ENCODE assay signal across 8 cellular contexts in the genomic region with DNA sequence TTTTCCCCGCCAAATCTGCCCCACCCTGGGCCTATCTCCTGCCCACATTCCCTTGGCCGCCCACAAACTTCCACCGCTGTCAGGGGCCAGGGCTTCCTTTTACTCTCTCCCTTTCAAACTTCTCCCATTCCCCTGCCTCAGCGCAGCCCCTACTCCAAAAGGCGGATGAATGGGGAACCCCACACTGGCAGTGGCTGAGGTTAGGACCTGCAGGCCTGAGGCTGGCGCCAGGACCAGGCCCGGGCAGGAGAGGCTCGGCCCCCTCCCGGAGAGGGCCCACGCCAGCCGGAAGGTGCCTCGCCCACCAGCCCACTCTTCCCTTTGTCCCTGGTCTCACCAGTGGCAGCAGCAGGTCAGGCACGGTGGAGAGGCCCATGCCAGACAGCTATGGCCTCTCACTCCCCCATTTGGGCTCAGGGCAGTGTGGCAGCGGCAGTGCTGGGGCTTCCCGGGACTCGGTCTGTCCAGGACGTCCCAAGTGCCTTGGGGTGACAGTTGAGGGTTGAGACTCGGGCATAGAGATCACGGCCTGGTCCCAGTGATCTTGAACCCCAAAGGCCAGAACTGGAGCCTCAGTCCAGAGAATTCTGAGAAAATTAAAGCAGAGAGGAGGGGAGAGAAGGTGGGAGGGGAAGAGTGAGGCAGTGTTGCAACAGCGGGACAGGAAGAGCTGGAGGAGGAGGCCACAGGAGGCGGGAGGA. TPM values are rescaled to one million over a fixed set of nuclear protein-coding genes. Genes with fewer than 3 reads are reported as not detected.
DNase-seq lines count a peak whose midpoint lies in the region; ATAC-seq, FAIRE-seq and TF ChIP-seq lines count a peak whose summit lies in the region.

Gene TNFRSF1A (minus strand): TSS at position 638 of the 701 bp plus-strand sequence. CDS start 262 bp downstream, at position 376.

- peak within 1 kb of the TSS; percentile 21 for H2BK120ac ChIP-seq in H1 (replicated peaks; ENCODE audit: low read depth, low read length)

- H4K5ac ChIP-seq in H1 (ENCODE audit: insufficient read length, low read depth, low read length): peak within 1 kb of the TSS; percentile 79

- no peaks in the 10 kb centered on the region for H3K36me3 Mint-ChIP-seq in activated B cell treated with CpG ODN at 0.5 μM for 24 hours (ENCODE audit: low read depth)

- H4K8ac ChIP-seq in H1 (ENCODE audit: extremely low read depth, insufficient read depth, low read length): peak within 1 kb of the TSS; percentile 17; the same call in 1 of the 2 replicates

- H3K4me1 Mint-ChIP-seq in activated B cell treated with CpG ODN at 0.5 μM for 24 hours: peaks cover 15% of the 10 kb centered on the region

- TF ChIP-seq RAD21 in H1 (IDR thresholded peaks at IDR 0.05 in 1 of 2, conservative IDR thresholded peaks at IDR 0.05 in 1 of 2; ENCODE audit: low read depth in 2 of 2, low read length in 2 of 2): no peak

- WGBS in H1 (ENCODE audit: extremely low coverage in 1 of 2, insufficient coverage in 1 of 2, insufficient read length in 1 of 2, insufficient replicate concordance in 2 of 2, low coverage in 1 of 2, low lambda C conversion rate in 2 of 2, missing lambda C conversion rate in 1 of 2), 2 experiments: 3% methylated on average over 21 of the region's 21 CpGs; no CpG with 5 or more reads in 1 of the 2 experiments

- H2BK15ac ChIP-seq in H1 (ENCODE audit: low read length): peak within 1 kb of the TSS; percentile 82; the same call in 1 of the 2 replicates

- no peak for TF ChIP-seq POLR2A in H1 (IDR thresholded peaks at IDR 0.05; ENCODE audit: control extremely low read depth in 1 of 2, low read depth in 2 of 2, low read length in 2 of 2)

- DNase-seq in DMS114 treated with DMSO at 0.1 percent for 48 hours (lab: John Stamatoyannopoulos, UW; ENCODE audit: unreplicated experiment) (peak; percentile 28), activated B cell treated with CpG ODN at 0.5 μM for 24 hours (no peak), H1 (ENCODE audit: low read depth in 1 of 2, low spot score in 2 of 2) (no peak), lower lobe of right lung (peak; percentile 81), middle frontal gyrus (ENCODE audit: extremely low spot score, low spot score) (no peak)
- DNase-seq in Jurkat, Clone E6-1 (ENCODE audit: low read depth, low spot score): peak; percentile 84
- DNase-seq in stimulated activated naive CD8-positive, alpha-beta T cell treated with anti-CD3 and anti-CD28 coated beads, Interleukin-15, Interleukin-2, amounts not matched to agents 100 U/mL and 50 U/mL, for 24 hours: peak; percentile 55

- no peaks in the 10 kb centered on the region for H3K36me3 ChIP-seq in H1 (ENCODE audit: control insufficient read depth in 2 of 4, insufficient read depth in 4 of 4, low read length in 3 of 4)
- H3K36me3 ChIP-seq in lower lobe of right lung: peaks cover 17% of the 10 kb centered on the region

- peak within 1 kb of the TSS; percentile 51 for H3K27ac Mint-ChIP-seq in activated B cell treated with CpG ODN at 0.5 μM for 24 hours

- POLR2A ChIA-PET in activated B cell treated with CpG ODN at 0.5 μM for 24 hours (lab: Charles Lee) (no interaction called here), H1 (lab: Charles Lee; ENCODE audit: partially characterized antibody) (interaction anchor here (0.9 to 17.5 kb wide), 13 partner anchors 0 to 192 kb away, joined by 3 to 286 read pairs (median 9); partner anchors contain the start of genes GAPDH, SCNN1A and TNFRSF1A)

- peaks cover 22 to 50% (median 30%) of the 10 kb centered on the region in 4 experiments for H3K4me1 ChIP-seq in H1 (replicated peaks in 1 of 4; ENCODE audit: control insufficient read depth in 3 of 4, insufficient read depth in 4 of 4, low read length in 3 of 4)
- peaks cover 63% of the 10 kb centered on the region for H3K4me1 ChIP-seq in lower lobe of right lung

- CTCF ChIA-PET in activated B cell treated with CpG ODN at 0.5 μM for 24 hours (lab: Charles Lee) (no interaction called here), H1 (lab: Charles Lee; ENCODE audit: partially characterized antibody) (interaction anchor here (3.2 to 11.4 kb wide), 3 partner anchors 14 to 124 kb away, joined by 9 to 109 read pairs (median 74); no protein-coding TSS in a partner anchor)

- TF ChIP-seq CTCF in activated B cell treated with CpG ODN at 0.5 μM for 24 hours (IDR thresholded peaks at IDR 0.05): no peak
- TF ChIP-seq CTCF in H1 (IDR thresholded peaks at IDR 0.05; ENCODE audit: control extremely low read depth in 1 of 3, insufficient read depth in 1 of 3, low read depth in 1 of 3, low read length in 3 of 3): no peak
- TF ChIP-seq CTCF in lower lobe of right lung (IDR thresholded peaks at IDR 0.05): no peak

- peaks cover under 1% of the 10 kb centered on the region for H3K9me3 Mint-ChIP-seq in activated B cell treated with CpG ODN at 0.5 μM for 24 hours

- H3K27ac ChIP-seq in H1 (ENCODE audit: low read depth, low read length): peak within 1 kb of the TSS; percentile 44; the same call in 1 of the 2 replicates
- peak within 1 kb of the TSS; percentile 97 for H3K27ac ChIP-seq in lower lobe of right lung

- peak within 1 kb of the TSS; percentile 51 to 69 (median 62) for H3K9ac ChIP-seq in H1 (replicated peaks in 1 of 4; ENCODE audit: extremely low read depth in 1 of 4, low read depth in 3 of 4, low read length in 3 of 4)

- H4K20me1 ChIP-seq in H1 (replicated peaks in 1 of 2; ENCODE audit: control insufficient read depth in 1 of 2, insufficient read depth in 2 of 2, low read length in 2 of 2): peaks cover 0 to 4% of the 10 kb centered on the region in 2 experiments

- peak within 1 kb of the TSS; percentile 77; the same call in 1 of the 2 replicates for H2AK5ac ChIP-seq in H1 (ENCODE audit: low read depth, low read length)

- H3K4me2 ChIP-seq in H1 (ENCODE audit: insufficient read depth in 1 of 2, low read depth in 2 of 2, low read length in 2 of 2): peak within 1 kb of the TSS; percentile 87 to 88

- peak within 1 kb of the TSS; percentile 91 for H4K91ac ChIP-seq in H1 (replicated peaks; ENCODE audit: insufficient read length, low read length)

- H3K79me2 ChIP-seq in H1 (ENCODE audit: control insufficient read depth in 1 of 2, insufficient read depth in 2 of 2, low read length in 2 of 2): peaks cover 10 to 53% of the 10 kb centered on the region in 2 experiments

- no peak for FAIRE-seq in H1 (lab: Jason Lieb, UNC)

- intact Hi-C loops in activated B cell treated with CpG ODN at 0.5 μM for 24 hours (cut with micrococcal nuclease) (loop anchor here (5.0 kb wide), 1 partner anchor 36 kb away; the partner anchor contains the start of gene SCNN1A), lower lobe of right lung (cut with DNase I) (loop anchor here (5.0 kb wide), 1 partner anchor 36 kb away; the partner anchor contains the start of gene SCNN1A)

- H3K9me3 ChIP-seq in H1 (ENCODE audit: insufficient read depth in 2 of 2, low read depth in 1 of 2, low read length in 1 of 2): no peaks in the 10 kb centered on the region
- H3K9me3 ChIP-seq in lower lobe of right lung: no peaks in the 10 kb centered on the region

- TF ChIP-seq EP300 in H1 (IDR thresholded peaks at IDR 0.05; ENCODE audit: borderline replicate concordance in 1 of 2, low read depth in 2 of 2, low read length in 2 of 2): no peak

- peaks cover 43% of the 10 kb centered on the region for H3K27me3 Mint-ChIP-seq in activated B cell treated with CpG ODN at 0.5 μM for 24 hours

- H2BK5ac ChIP-seq in H1 (ENCODE audit: low read depth, low read length): peak within 1 kb of the TSS; percentile 96

- H3K27me3 ChIP-seq in H1 (replicated peaks in 1 of 4; ENCODE audit: control insufficient read depth in 3 of 4, extremely low read depth in 1 of 4, insufficient read depth in 3 of 4, low read length in 3 of 4) (no peaks in the 10 kb centered on the region), lower lobe of right lung (ENCODE audit: low read depth) (no peaks in the 10 kb centered on the region)

- peak within 1 kb of the TSS; percentile 79 for H3K4me3 ChIP-seq in Jurkat, Clone E6-1 (ENCODE audit: low read length)
- peak within 1 kb of the TSS; percentile 54 to 89 (median 82) for H3K4me3 ChIP-seq in H1 (ENCODE audit: extremely low read depth in 1 of 4, insufficient read depth in 2 of 4, low read depth in 3 of 4, low read length in 4 of 4)
- H3K4me3 ChIP-seq in lower lobe of right lung: peak within 1 kb of the TSS; percentile 94

- peak within 1 kb of the TSS; percentile 92 for H3K18ac ChIP-seq in H1 (ENCODE audit: extremely low read depth, low read length)

- no peak within 1 kb of the TSS for H3K23ac ChIP-seq in H1 (ENCODE audit: insufficient read length)

- H3K4me3 Mint-ChIP-seq in activated B cell treated with CpG ODN at 0.5 μM for 24 hours: no peak within 1 kb of the TSS

- H3K23me2 ChIP-seq in H1 (ENCODE audit: low read depth, low read length): peaks cover 19% of the 10 kb centered on the region

- H3K4ac ChIP-seq in H1 (replicated peaks; ENCODE audit: insufficient read length, low read depth, low read length): peak within 1 kb of the TSS; percentile 12

- no peak within 1 kb of the TSS for H2AFZ ChIP-seq in H1 (ENCODE audit: low read length)

- H3K14ac ChIP-seq in H1 (ENCODE audit: insufficient read length): no peak within 1 kb of the TSS

- H2BK12ac ChIP-seq in H1 (ENCODE audit: low read depth, low read length): peak within 1 kb of the TSS; percentile 90; the same call in 1 of the 2 replicates

- no peak for ATAC-seq in activated B cell treated with CpG ODN at 0.5 μM for 24 hours (ENCODE audit: low read depth)
- peak; percentile 82 to 83 for ATAC-seq in lower lobe of right lung
- peak; percentile 55 for ATAC-seq in stimulated activated naive CD8-positive, alpha-beta T cell treated with anti-CD3 and anti-CD28 coated beads, Interleukin-15, Interleukin-2, amounts not matched to agents 100 U/mL and 50 U/mL, for 24 hours
- ATAC-seq in GM21390 (IDR thresholded peaks at IDR 0.05; ENCODE audit: unreplicated experiment): no peak

- peak within 1 kb of the TSS; percentile 32 for H3K56ac ChIP-seq in H1 (replicated peaks; ENCODE audit: insufficient read length, low read depth, low read length)

- peak within 1 kb of the TSS; percentile 88; the same call in 1 of the 2 replicates for H2BK20ac ChIP-seq in H1 (ENCODE audit: low read length)

- peaks cover 6% of the 10 kb centered on the region for H3K79me1 ChIP-seq in H1 (ENCODE audit: low read depth, low read length)

RNA-seq across cellular contexts. Expression of gene TNFRSF1A, which starts in this region (rescaled TPM):
- 58.0 TPM for polyA plus RNA-seq in Jurkat, Clone E6-1 (2012; ENCODE audit: insufficient read depth, insufficient read length)
- total RNA-seq in activated B cell treated with CpG ODN at 0.5 μM for 24 hours: 0.37 TPM in 1 of 2 replicates, not detected in the other
- total RNA-seq in H1 (2021; fragmentation: NEBNext Ultra II Directional; extraction: Animal tissue kit (Norgen Biotek cat#: 25700)): 42.1 and 45.8 TPM in 2 replicates
- polyA plus RNA-seq in H1 (2011; rRNA removed): 28.7 and 48.7 TPM in 2 replicates
- 29.1 TPM for polyA plus RNA-seq in H1 (2011; cell fraction: cytosol; rRNA removed)
- polyA plus RNA-seq in H1 (2011; cell fraction: nucleus; rRNA removed): 46.5 TPM
- 40.7 to 46.5 TPM (median 44.7 TPM) in 4 replicates for polyA plus RNA-seq in H1 (2012, experiment 1 of 2)
- polyA plus RNA-seq in H1 (2012, experiment 2 of 2): 56.1 TPM
- 75.2 TPM for polyA plus RNA-seq in H1 (2013, experiment 1 of 2)
- polyA plus RNA-seq in H1 (2013, experiment 2 of 2): 89.3 TPM
- 33.4 and 50.9 TPM in 2 replicates for polyA minus RNA-seq in H1 (2011; rRNA and poly(A)+ RNA removed)
- polyA minus RNA-seq in H1 (2011; cell fraction: cytosol; rRNA and poly(A)+ RNA removed): 28.5 TPM
- 29.2 TPM for polyA minus RNA-seq in H1 (2011; cell fraction: nucleus; rRNA and poly(A)+ RNA removed)
- total RNA-seq in lower lobe of right lung: 165 TPM

Comparison
In these comparisons a context has a peak if more than half of its experiments do, and no peak if none do; other contexts are left out.
1. RNA of gene TNFRSF1A (total RNA-seq): 165 TPM in lower lobe of right lung (single experiment) and 42.1 to 45.8 TPM in H1; 0.37 TPM in activated B cell treated with CpG ODN at 0.5 μM for 24 hours; every median in the first group is over 10 times any median in the second.
2. DNase-seq: peak in DMS114 treated with DMSO at 0.1 percent for 48 hours (single experiment), Jurkat, Clone E6-1 (single experiment), lower lobe of right lung (single experiment) and stimulated activated naive CD8-positive, alpha-beta T cell treated with anti-CD3 and anti-CD28 coated beads, Interleukin-15, Interleukin-2, amounts not matched to agents 100 U/mL and 50 U/mL, for 24 hours (single experiment); none in activated B cell treated with CpG ODN at 0.5 μM for 24 hours (single experiment), H1 (0 of 2) and middle frontal gyrus (single experiment).
3. ATAC-seq: peak in lower lobe of right lung (2 of 2) and stimulated activated naive CD8-positive, alpha-beta T cell treated with anti-CD3 and anti-CD28 coated beads, Interleukin-15, Interleukin-2, amounts not matched to agents 100 U/mL and 50 U/mL, for 24 hours (single experiment); none in activated B cell treated with CpG ODN at 0.5 μM for 24 hours (single experiment) and GM21390 (single experiment).
4. Peak in every context shown above with its lines, with median percentiles within 50 percentile points of each other: H3K4me3 ChIP-seq.